Comparison of ENCODE assay signal across 9 cellular contexts in genomic region chr10:126630225-126630624, GRCh38. TPM values are rescaled to one million over a fixed set of nuclear protein-coding genes. Genes with fewer than 3 reads are reported as not detected.
"Had no signal": no experiment of that assay in that cellular context is flagged by ENCODE, and none has a peak within 500 bp of the region (broad histone marks: within the 10 kb centered on the region; RNA-seq: fewer than 3 reads in every experiment).

No MANE protein-coding gene starts in this region.

- H3K9me3 Mint-ChIP-seq: GM23338, H9 had no signal

- H2AFZ ChIP-seq: GM23338 had no signal

- H3K27ac Mint-ChIP-seq: GM23338, IgD-negative memory B cell had no signal

- H3K4me3 ChIP-seq: GM23338 had no signal

- H3K4me2 ChIP-seq: GM23338 had no signal

- H3K36me3 Mint-ChIP-seq: IgD-negative memory B cell had no signal

- ATAC-seq: GM23338, HepG2 had no signal

- H3K27ac ChIP-seq: HL-60 had no signal

- H3K4me1 Mint-ChIP-seq: GM23338, IgD-negative memory B cell had no signal

- DNase-seq: H9, HCEC 1CT had no signal

- FAIRE-seq: H1, H54, HepG2 had no signal

- H3K27me3 Mint-ChIP-seq: IgD-negative memory B cell had no signal

- H3K4me3 Mint-ChIP-seq: GM23338, H9 had no signal

RNA-seq across cellular contexts. Expression of gene C10orf90, which starts 40.3 kb away (rescaled TPM):
- total RNA-seq: H1, H9, HepG2, HT1080 had no signal
